1 cellular context compared by ENCODE assay signal in genomic region chr4:25320374-25321172, GRCh38.
A peak's percentile ranks its signal among the peaks of the same experiment; 100 is the strongest.
TF ChIP-seq lines count a peak whose summit lies in the region.

No MANE protein-coding gene starts in this region.

TF ChIP-seq in IMR-90, 13 proteins besides CTCF, POLR2A, EP300 and RAD21 (continued from another document):
- TF ChIP-seq MAZ (IDR thresholded peaks at IDR 0.05; ENCODE audit: borderline replicate concordance, low read depth, low read length): no peak
- peak; percentile 39; the same call in 1 of the 2 replicates for TF ChIP-seq FOS (IDR thresholded peaks at IDR 0.05; ENCODE audit: low read depth, low read length)
- no peak for TF ChIP-seq BHLHE40 (IDR thresholded peaks at IDR 0.05; ENCODE audit: low read depth, low read length)
- no peak for TF ChIP-seq NFE2L2 (IDR thresholded peaks at IDR 0.05; ENCODE audit: low read depth, low read length)
- TF ChIP-seq MAFK (IDR thresholded peaks at IDR 0.05; ENCODE audit: low read depth, low read length): peak; percentile 19; the same call in 1 of the 2 replicates
- TF ChIP-seq CEBPB (IDR thresholded peaks at IDR 0.05; ENCODE audit: low read depth, low read length): peak; percentile 98
- no peak for TF ChIP-seq RCOR1 (IDR thresholded peaks at IDR 0.05; ENCODE audit: insufficient replicate concordance, low read length)
- no peak for TF ChIP-seq USF2 (IDR thresholded peaks at IDR 0.05; ENCODE audit: low read depth, low read length)
- TF ChIP-seq SMC3 (IDR thresholded peaks at IDR 0.05; ENCODE audit: low read depth, low read length): no peak
- TF ChIP-seq CHD1 (IDR thresholded peaks at IDR 0.05; ENCODE audit: low read depth, low read length): no peak
- TF ChIP-seq, protein P1, sequence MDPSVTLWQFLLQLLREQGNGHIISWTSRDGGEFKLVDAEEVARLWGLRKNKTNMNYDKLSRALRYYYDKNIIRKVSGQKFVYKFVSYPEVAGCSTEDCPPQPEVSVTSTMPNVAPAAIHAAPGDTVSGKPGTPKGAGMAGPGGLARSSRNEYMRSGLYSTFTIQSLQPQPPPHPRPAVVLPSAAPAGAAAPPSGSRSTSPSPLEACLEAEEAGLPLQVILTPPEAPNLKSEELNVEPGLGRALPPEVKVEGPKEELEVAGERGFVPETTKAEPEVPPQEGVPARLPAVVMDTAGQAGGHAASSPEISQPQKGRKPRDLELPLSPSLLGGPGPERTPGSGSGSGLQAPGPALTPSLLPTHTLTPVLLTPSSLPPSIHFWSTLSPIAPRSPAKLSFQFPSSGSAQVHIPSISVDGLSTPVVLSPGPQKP (IDR thresholded peaks at IDR 0.05; ENCODE audit: borderline replicate concordance, low read depth, low read length): no peak
- no peak for TF ChIP-seq RFX5 (IDR thresholded peaks at IDR 0.05; ENCODE audit: low read depth, low read length)
